15 cellular contexts compared by ENCODE assay signal in genomic region chr17:40645291-40645690, GRCh38. TPM values are rescaled to one million over a fixed set of nuclear protein-coding genes. Genes with fewer than 3 reads are reported as not detected.
DNase-seq lines count a peak whose midpoint lies in the region; TF ChIP-seq lines count a peak whose summit lies in the region.
"Had no signal": no experiment of that assay in that cellular context is flagged by ENCODE, and none has a peak within 500 bp of the region (broad histone marks: within the 10 kb centered on the region; RNA-seq: fewer than 3 reads in every experiment).

No MANE protein-coding gene starts in this region.

- POLR2A ChIA-PET in CD8-positive, alpha-beta memory T cell (lab: Charles Lee): no interaction called here

- H3K4me3 Mint-ChIP-seq in CD8-positive, alpha-beta memory T cell: peak overlapping the region; percentile 4 to 87 (median 58)

- H3K4me2 ChIP-seq in KMS-11: peak overlapping the region; percentile 77
- H3K4me2 ChIP-seq in neural cell (ENCODE audit: low read length): peak overlapping the region; percentile 52

- H3K9ac ChIP-seq in KMS-11 (no peak overlapping the region), adipocyte (ENCODE audit: low read length) (peak overlapping the region; percentile 99), neural cell (ENCODE audit: low read length) (no peak overlapping the region)

- peaks cover 34% of the 10 kb centered on the region for H3K4me1 ChIP-seq in CD8-positive, alpha-beta memory T cell (ENCODE audit: insufficient read depth, low read length)
- H3K4me1 ChIP-seq in KMS-11 (ENCODE audit: low read depth, poor library complexity, severe bottlenecking) (peaks cover 33% of the 10 kb centered on the region), adipocyte (ENCODE audit: control insufficient read depth, insufficient read depth, low read length) (peaks cover 38% of the 10 kb centered on the region)

- H3K36me3 ChIP-seq in CD8-positive, alpha-beta memory T cell (ENCODE audit: insufficient read depth, low read length): peaks cover 41% of the 10 kb centered on the region
- peaks cover 13% of the 10 kb centered on the region; the same call in 1 of the 2 replicates for H3K36me3 ChIP-seq in KMS-11 (ENCODE audit: insufficient read depth)
- H3K36me3 ChIP-seq in adipocyte (ENCODE audit: control insufficient read depth, insufficient read depth, low read length, severe bottlenecking): peaks cover 51% of the 10 kb centered on the region
- peaks cover 12% of the 10 kb centered on the region for H3K36me3 ChIP-seq in neural cell (ENCODE audit: insufficient read depth, low read length)

- peak overlapping the region in 6 of 8 donors; percentile 58 to 85 (median 78) for H3K27ac Mint-ChIP-seq in CD8-positive, alpha-beta memory T cell

- no peaks in the 10 kb centered on the region for H3K9me3 ChIP-seq in CD8-positive, alpha-beta memory T cell (ENCODE audit: low read length)
- no peaks in the 10 kb centered on the region for H3K9me3 ChIP-seq in adipocyte (ENCODE audit: control insufficient read depth, low read length)
- H3K9me3 ChIP-seq in neural cell (ENCODE audit: low read length): no peaks in the 10 kb centered on the region
- H3K9me3 ChIP-seq: SJSA1, stomach had no signal

- peaks cover 5% of the 10 kb centered on the region for H3F3A ChIP-seq in neural cell (ENCODE audit: insufficient read depth, low read length, poor library complexity, severe bottlenecking)

- CTCF ChIA-PET in CD8-positive, alpha-beta memory T cell (lab: Charles Lee): no interaction called here

- no peaks in the 10 kb centered on the region for H4K20me1 ChIP-seq in KMS-11 (ENCODE audit: insufficient read depth)
- no peaks in the 10 kb centered on the region for H4K20me1 ChIP-seq in neural cell (ENCODE audit: insufficient read depth)

- in situ Hi-C loops in ACHN (cut with HindIII; ENCODE audit: low pct_ligation_motif_present, low pct_unique_long_range_greater_than_20kb, low sequenced_read_pairs): no loop called here

- no peak overlapping the region for H3K4me3 ChIP-seq in CD8-positive, alpha-beta memory T cell (ENCODE audit: low read length)
- H3K4me3 ChIP-seq in KMS-11 (IDR thresholded peaks at IDR 0.05; ENCODE audit: insufficient read depth, low read depth, low read length) (no peak overlapping the region), adipocyte (ENCODE audit: low read length) (peak overlapping the region; percentile 99), neural cell (ENCODE audit: low read length) (peak overlapping the region; percentile 89)
- H3K4me3 ChIP-seq: SJSA1 had no signal

- H3K79me2 ChIP-seq in KMS-11 (ENCODE audit: insufficient read depth, low read depth) (peaks cover 39% of the 10 kb centered on the region), neural cell (replicated peaks; ENCODE audit: insufficient read depth, low read length) (peaks cover 80% of the 10 kb centered on the region)

- H3K4me1 Mint-ChIP-seq in CD8-positive, alpha-beta memory T cell: peaks cover 59 to 78% (median 75%) of the 10 kb centered on the region in 3 donors

- H3K27ac ChIP-seq in CD8-positive, alpha-beta memory T cell (ENCODE audit: low read depth, low read length): no peak overlapping the region
- H3K27ac ChIP-seq in KMS-11 (no peak overlapping the region), neural cell (ENCODE audit: low read length) (no peak overlapping the region)
- H3K27ac ChIP-seq: SJSA1, stomach, VCaP had no signal

- no peak for DNase-seq in CD8-positive, alpha-beta memory T cell
- DNase-seq in adipocyte (ENCODE audit: low read depth): no peak
- DNase-seq in NCI-H1694 (lab: John Stamatoyannopoulos, UW): no peak
- DNase-seq in ACHN: no peak
- no peak for DNase-seq in activated effector memory CD4-positive, alpha-beta T cell treated with Interleukin-2 at 50 U/mL for 16 hours
- DNase-seq: kidney; NCI-H1092; NK-92 treated with Interleukin-12 subunit alpha and Interleukin-12 subunit beta, amount 100 ng/mL, for 24 hours; stimulated activated CD4-positive, alpha-beta T cell treated with anti-CD3 and anti-CD28 coated beads, Interleukin-4, amount 100 ng/mL, for 4 hours; stomach had no signal

- no peak for TF ChIP-seq EP300 in neural cell (conservative IDR thresholded peaks at IDR 0.05; ENCODE audit: poor library complexity, severe bottlenecking)

- H3K36me3 Mint-ChIP-seq in CD8-positive, alpha-beta memory T cell: peaks cover 12 to 69% (median 20%) of the 10 kb centered on the region in 3 donors

- no peaks in the 10 kb centered on the region for H3K27me3 ChIP-seq in CD8-positive, alpha-beta memory T cell (ENCODE audit: insufficient read depth, low read length, poor library complexity, severe bottlenecking)
- H3K27me3 ChIP-seq in KMS-11 (ENCODE audit: insufficient read depth, low read depth) (no peaks in the 10 kb centered on the region), adipocyte (replicated peaks; ENCODE audit: control insufficient read depth, insufficient read depth, low read length) (no peaks in the 10 kb centered on the region), neural cell (ENCODE audit: insufficient read depth, low read depth, low read length) (no peaks in the 10 kb centered on the region)
- H3K27me3 ChIP-seq: SJSA1, stomach had no signal

- H2AFZ ChIP-seq in KMS-11 (ENCODE audit: low read depth) (no peak overlapping the region), neural cell (ENCODE audit: low read depth, low read length) (no peak overlapping the region)

- no peaks in the 10 kb centered on the region for H3K9me3 Mint-ChIP-seq in CD8-positive, alpha-beta memory T cell

- H3K9me2 ChIP-seq in neural cell (ENCODE audit: insufficient read depth, low read length): no peaks in the 10 kb centered on the region

- TF ChIP-seq RAD21 in neural cell (conservative IDR thresholded peaks at IDR 0.05): no peak

- H3K27me3 Mint-ChIP-seq in CD8-positive, alpha-beta memory T cell: no peaks in the 10 kb centered on the region

- TF ChIP-seq CTCF in KMS-11 (conservative IDR thresholded peaks at IDR 0.05; ENCODE audit: low read depth, low read length): no peak
- no peak for TF ChIP-seq CTCF in neural cell (IDR thresholded peaks at IDR 0.05; ENCODE audit: poor library complexity, severe bottlenecking)

TF ChIP-seq in neural cell, 6 proteins besides CTCF, POLR2A, EP300 and RAD21:
- TF ChIP-seq MXI1 (conservative IDR thresholded peaks at IDR 0.05; ENCODE audit: poor library complexity, severe bottlenecking): no peak
- TF ChIP-seq REST (IDR thresholded peaks at IDR 0.05; ENCODE audit: borderline replicate concordance): no peak
- TF ChIP-seq SMC3 (conservative IDR thresholded peaks at IDR 0.05; ENCODE audit: poor library complexity): no peak
TF ChIP-seq in neural cell: peak in this region for 0.

RNA-seq across cellular contexts. Expression of gene SMARCE1, which starts 2.3 kb away (rescaled TPM):
- total RNA-seq in CD8-positive, alpha-beta memory T cell: 100 to 1,000 TPM; 101 to 108 TPM
- 216 TPM for polyA plus RNA-seq in CD8-positive, alpha-beta memory T cell
- polyA plus RNA-seq in neural cell: 245 and 248 TPM in 2 replicates
- 241 and 295 TPM in 2 replicates for polyA minus RNA-seq in neural cell

RNA-seq across cellular contexts. Expression of gene KRT222, which starts 19.7 kb away (rescaled TPM):
- not detected for total RNA-seq in CD8-positive, alpha-beta memory T cell
- not detected for polyA plus RNA-seq in CD8-positive, alpha-beta memory T cell
- 13.6 and 15.1 TPM in 2 replicates for polyA plus RNA-seq in neural cell
- 8.5 and 10.3 TPM in 2 replicates for polyA minus RNA-seq in neural cell
- total RNA-seq: bronchial epithelial cell, SJSA1 had no signal

RNA-seq across cellular contexts. Expression of gene KRT24, which starts 58.3 kb away (rescaled TPM):
- total RNA-seq in CD8-positive, alpha-beta memory T cell: not detected
- not detected for polyA plus RNA-seq in CD8-positive, alpha-beta memory T cell
- polyA plus RNA-seq in neural cell: 0.83 TPM in 1 of 2 replicates, not detected in the other
- polyA minus RNA-seq in neural cell: not detected in 2 replicates
- total RNA-seq: SJSA1 had no signal

Comparison
In these comparisons a context has a peak if more than half of its experiments do, and no peak if none do; other contexts are left out.
1. H3K4me3 ChIP-seq: peak in adipocyte (single experiment) and neural cell (single experiment); none in CD8-positive, alpha-beta memory T cell (single experiment) and KMS-11 (single experiment).
2. RNA of gene KRT222, which starts 19.7 kb away (polyA plus RNA-seq): 13.6 to 15.1 TPM in neural cell; not detected in CD8-positive, alpha-beta memory T cell (single experiment); every median in the first group is over 10 times any median in the second.